In the genomic region with DNA sequence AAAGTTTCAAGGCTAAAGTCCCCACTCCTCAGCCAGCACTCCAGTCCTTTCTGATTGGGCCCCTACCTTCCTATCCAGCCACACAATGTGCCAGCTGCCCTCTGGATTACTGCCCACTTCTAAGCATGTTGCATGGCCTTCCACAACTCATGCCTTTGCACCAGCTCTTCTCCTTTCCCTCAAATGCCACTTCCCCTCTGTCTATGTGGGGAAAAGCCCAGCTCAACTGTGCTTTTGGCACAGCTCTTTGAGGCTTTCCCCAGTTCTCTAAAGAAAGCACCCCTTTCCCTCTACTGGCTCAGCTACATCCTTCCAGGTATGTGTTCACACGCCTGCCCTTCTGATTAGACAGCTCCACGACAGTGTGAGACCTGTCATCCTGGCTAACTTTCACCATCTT, we compare ENCODE assay signal across 30 cellular contexts. TPM values are rescaled to one million over a fixed set of nuclear protein-coding genes. Genes with fewer than 3 reads are reported as not detected.
DNase-seq lines count a peak whose midpoint lies in the region; ATAC-seq and TF ChIP-seq lines count a peak whose summit lies in the region.
"Had no signal": no experiment of that assay in that cellular context is flagged by ENCODE, and none has a peak within 500 bp of the region (broad histone marks: within the 10 kb centered on the region; RNA-seq: fewer than 3 reads in every experiment).

No MANE protein-coding gene starts in this region.

- POLR2A ChIA-PET in activated CD4-positive, alpha-beta memory T cell treated with anti-CD3 and anti-CD28 coated beads, Interleukin-2, amount 10 ng/mL, durations not matched to agents 7 days and 5 days (lab: Charles Lee): no interaction called here
- POLR2A ChIA-PET in activated CD4-positive, alpha-beta memory T cell treated with anti-CD3 and anti-CD28 coated beads for 36 hours (lab: Charles Lee): no interaction called here

- intact Hi-C loops in activated CD4-positive, alpha-beta memory T cell treated with anti-CD3 and anti-CD28 coated beads for 36 hours (cut with micrococcal nuclease): no loop called here
- intact Hi-C loops in psoas muscle (cut with DNase I): loop anchor here in 1 of 2 donors (5.0 kb wide), 1 partner anchor 49 kb away; no protein-coding TSS in a partner anchor

- peaks cover 36% of the 10 kb centered on the region for H3K4me1 ChIP-seq in psoas muscle
- H3K4me1 ChIP-seq: esophagus squamous epithelium, gastroesophageal sphincter, right lobe of liver had no signal

- CTCF ChIA-PET in activated CD4-positive, alpha-beta memory T cell treated with anti-CD3 and anti-CD28 coated beads, Interleukin-2, amount 10 ng/mL, durations not matched to agents 7 days and 5 days (lab: Charles Lee): no interaction called here
- CTCF ChIA-PET in activated CD4-positive, alpha-beta memory T cell treated with anti-CD3 and anti-CD28 coated beads for 36 hours (lab: Charles Lee): no interaction called here
- CTCF ChIA-PET in activated CD8-positive, alpha-beta memory T cell treated with anti-CD3 and anti-CD28 coated beads, Interleukin-2, amount 10 ng/mL, durations not matched to agents 7 days and 5 days (lab: Charles Lee): no interaction called here

- H3K27me3 Mint-ChIP-seq in activated CD4-positive, alpha-beta memory T cell treated with anti-CD3 and anti-CD28 coated beads, Interleukin-2, amount 10 ng/mL, durations not matched to agents 7 days and 5 days: no peaks in the 10 kb centered on the region
- no peaks in the 10 kb centered on the region for H3K27me3 Mint-ChIP-seq in activated CD4-positive, alpha-beta memory T cell treated with anti-CD3 and anti-CD28 coated beads for 36 hours
- peaks cover 4% of the 10 kb centered on the region for H3K27me3 Mint-ChIP-seq in glutamatergic neuron (ENCODE audit: unreplicated experiment)
- no peaks in the 10 kb centered on the region for H3K27me3 Mint-ChIP-seq in activated CD8-positive, alpha-beta memory T cell treated with anti-CD3 and anti-CD28 coated beads, Interleukin-2, amount 10 ng/mL, durations not matched to agents 7 days and 5 days
- H3K27me3 Mint-ChIP-seq: activated naive CD8-positive, alpha-beta T cell; effector memory CD8-positive, alpha-beta T cell; naive B cell had no signal

- H3K4me3 ChIP-seq in psoas muscle: no peak overlapping the region
- H3K4me3 ChIP-seq: esophagus squamous epithelium, gastroesophageal sphincter, ovary, right lobe of liver, SJSA1 had no signal

- TF ChIP-seq CTCF in glutamatergic neuron (IDR thresholded peaks at IDR 0.05; ENCODE audit: partially characterized antibody, unreplicated experiment) (no peak), psoas muscle (IDR thresholded peaks at IDR 0.05) (no peak)

- H3K27ac ChIP-seq in psoas muscle: peak overlapping the region; percentile 84
- H3K27ac ChIP-seq: esophagus squamous epithelium, gastroesophageal sphincter, ovary, right lobe of liver had no signal

- peaks cover 4% of the 10 kb centered on the region for H3K4me1 Mint-ChIP-seq in activated CD4-positive, alpha-beta memory T cell treated with anti-CD3 and anti-CD28 coated beads, Interleukin-2, amount 10 ng/mL, durations not matched to agents 7 days and 5 days
- no peaks in the 10 kb centered on the region for H3K4me1 Mint-ChIP-seq in activated CD4-positive, alpha-beta memory T cell treated with anti-CD3 and anti-CD28 coated beads for 36 hours (ENCODE audit: low read depth)
- peaks cover 16% of the 10 kb centered on the region for H3K4me1 Mint-ChIP-seq in glutamatergic neuron (ENCODE audit: low read depth, unreplicated experiment)
- peaks cover 4% of the 10 kb centered on the region for H3K4me1 Mint-ChIP-seq in activated CD8-positive, alpha-beta memory T cell treated with anti-CD3 and anti-CD28 coated beads, Interleukin-2, amount 10 ng/mL, durations not matched to agents 7 days and 5 days

- peaks cover 72% of the 10 kb centered on the region for H3K36me3 Mint-ChIP-seq in activated CD4-positive, alpha-beta memory T cell treated with anti-CD3 and anti-CD28 coated beads, Interleukin-2, amount 10 ng/mL, durations not matched to agents 7 days and 5 days (ENCODE audit: low read depth)
- H3K36me3 Mint-ChIP-seq in activated CD4-positive, alpha-beta memory T cell treated with anti-CD3 and anti-CD28 coated beads for 36 hours: peaks cover 46% of the 10 kb centered on the region
- peaks cover 24% of the 10 kb centered on the region for H3K36me3 Mint-ChIP-seq in glutamatergic neuron (ENCODE audit: unreplicated experiment)
- peaks cover 41% of the 10 kb centered on the region for H3K36me3 Mint-ChIP-seq in activated CD8-positive, alpha-beta memory T cell treated with anti-CD3 and anti-CD28 coated beads, Interleukin-2, amount 10 ng/mL, durations not matched to agents 7 days and 5 days

- no peaks in the 10 kb centered on the region for H3K27me3 ChIP-seq in psoas muscle (ENCODE audit: insufficient read depth in 3 of 3, low read length in 2 of 3)
- H3K27me3 ChIP-seq: BE2C, esophagus squamous epithelium, gastroesophageal sphincter, ovary, right lobe of liver, SJSA1 had no signal

- no peak overlapping the region for H3K4me3 Mint-ChIP-seq in activated CD4-positive, alpha-beta memory T cell treated with anti-CD3 and anti-CD28 coated beads, Interleukin-2, amount 10 ng/mL, durations not matched to agents 7 days and 5 days
- H3K4me3 Mint-ChIP-seq in activated CD4-positive, alpha-beta memory T cell treated with anti-CD3 and anti-CD28 coated beads for 36 hours: no peak overlapping the region
- no peak overlapping the region for H3K4me3 Mint-ChIP-seq in glutamatergic neuron (ENCODE audit: unreplicated experiment)
- H3K4me3 Mint-ChIP-seq in activated CD8-positive, alpha-beta memory T cell treated with anti-CD3 and anti-CD28 coated beads, Interleukin-2, amount 10 ng/mL, durations not matched to agents 7 days and 5 days: no peak overlapping the region
- H3K4me3 Mint-ChIP-seq: activated naive CD8-positive, alpha-beta T cell; effector memory CD8-positive, alpha-beta T cell had no signal

- 46 to 71% (median 48%) methylated on average over 2 of the region's 2 CpGs for WGBS in psoas muscle, 3 donors

- DNase-seq in activated CD4-positive, alpha-beta memory T cell treated with anti-CD3 and anti-CD28 coated beads, Interleukin-2, amount 10 ng/mL, durations not matched to agents 7 days and 5 days: no peak
- DNase-seq in activated CD4-positive, alpha-beta memory T cell treated with anti-CD3 and anti-CD28 coated beads for 36 hours: no peak
- DNase-seq in NCI-H524 treated with DMSO at 0.1 percent for 48 hours (lab: John Stamatoyannopoulos, UW): peak; percentile 46
- DNase-seq in glutamatergic neuron: no peak
- no peak for DNase-seq in psoas muscle
- no peak for DNase-seq in activated CD8-positive, alpha-beta memory T cell treated with anti-CD3 and anti-CD28 coated beads, Interleukin-2, amount 10 ng/mL, durations not matched to agents 7 days and 5 days
- no peak for DNase-seq in NCI-H2227 (lab: John Stamatoyannopoulos, UW; ENCODE audit: unreplicated experiment)
- DNase-seq: activated CD4-positive, CD25-positive, alpha-beta regulatory T cell; activated CD8-positive, alpha-beta memory T cell treated with anti-CD3 and anti-CD28 coated beads for 24 hours; activated T-cell treated with anti-CD3 and anti-CD28 coated beads, Interleukin-2, amount 50 U/mL, for 48 hours; BE2C; Calu3; effector memory CD8-positive, alpha-beta T cell; EL; esophagus squamous epithelium; GOT3; kidney glomerular epithelial cell; mammary epithelial cell; naive B cell; NCI-H1105 treated with DMSO at 0.1 percent for 48 hours; NCI-H2081; ovary; right lobe of liver; stimulated activated CD4-positive, alpha-beta T cell treated with anti-CD3 and anti-CD28 coated beads, Interleukin-15, amount 100 ng/mL, for 24 hours; stimulated activated CD8-positive, alpha-beta memory T cell treated with anti-CD3 and anti-CD28 coated beads, Interleukin-4, amount 100 ng/mL, for 48 hours; substantia nigra had no signal

- H3K36me3 ChIP-seq in psoas muscle (ENCODE audit: insufficient read depth in 1 of 2, low read depth in 1 of 2): peaks cover 3 to 89% of the 10 kb centered on the region in 2 donors
- H3K36me3 ChIP-seq: ovary had no signal

- ATAC-seq in psoas muscle (peak; percentile 9 to 50 (median 36)), GM21515 (IDR thresholded peaks at IDR 0.05; ENCODE audit: unreplicated experiment) (no peak)
- no peak for ATAC-seq in activated CD8-positive, alpha-beta memory T cell treated with anti-CD3 and anti-CD28 coated beads, Interleukin-2, amount 10 ng/mL, durations not matched to agents 7 days and 5 days
- ATAC-seq: effector memory CD8-positive, alpha-beta T cell; gastroesophageal sphincter; right lobe of liver had no signal

- peak overlapping the region; percentile 12 for H3K27ac Mint-ChIP-seq in activated CD4-positive, alpha-beta memory T cell treated with anti-CD3 and anti-CD28 coated beads, Interleukin-2, amount 10 ng/mL, durations not matched to agents 7 days and 5 days
- H3K27ac Mint-ChIP-seq in activated CD4-positive, alpha-beta memory T cell treated with anti-CD3 and anti-CD28 coated beads for 36 hours: no peak overlapping the region
- H3K27ac Mint-ChIP-seq in glutamatergic neuron (ENCODE audit: unreplicated experiment): peak overlapping the region; percentile 92
- H3K27ac Mint-ChIP-seq in activated CD8-positive, alpha-beta memory T cell treated with anti-CD3 and anti-CD28 coated beads, Interleukin-2, amount 10 ng/mL, durations not matched to agents 7 days and 5 days: no peak overlapping the region
- H3K27ac Mint-ChIP-seq: activated naive CD8-positive, alpha-beta T cell had no signal

- no peaks in the 10 kb centered on the region for H3K9me3 ChIP-seq in psoas muscle
- H3K9me3 ChIP-seq: BE2C, esophagus squamous epithelium, gastroesophageal sphincter, ovary, right lobe of liver, SJSA1 had no signal

- H3K9me3 Mint-ChIP-seq in activated CD4-positive, alpha-beta memory T cell treated with anti-CD3 and anti-CD28 coated beads, Interleukin-2, amount 10 ng/mL, durations not matched to agents 7 days and 5 days: no peaks in the 10 kb centered on the region
- no peaks in the 10 kb centered on the region for H3K9me3 Mint-ChIP-seq in activated CD4-positive, alpha-beta memory T cell treated with anti-CD3 and anti-CD28 coated beads for 36 hours
- H3K9me3 Mint-ChIP-seq in glutamatergic neuron (ENCODE audit: unreplicated experiment): peaks cover 8% of the 10 kb centered on the region
- no peaks in the 10 kb centered on the region for H3K9me3 Mint-ChIP-seq in activated CD8-positive, alpha-beta memory T cell treated with anti-CD3 and anti-CD28 coated beads, Interleukin-2, amount 10 ng/mL, durations not matched to agents 7 days and 5 days (ENCODE audit: low read depth)
- H3K9me3 Mint-ChIP-seq: effector memory CD8-positive, alpha-beta T cell; naive B cell had no signal

RNA-seq across cellular contexts. Expression of a gene that starts 18.5 kb away (rescaled TPM):
- 10 to 100 TPM; 48.9 to 53.6 TPM for total RNA-seq in activated CD4-positive, alpha-beta memory T cell treated with anti-CD3 and anti-CD28 coated beads, Interleukin-2, amount 10 ng/mL, durations not matched to agents 7 days and 5 days
- 10 to 100 TPM; 50.6 to 52.9 TPM for total RNA-seq in activated CD4-positive, alpha-beta memory T cell treated with anti-CD3 and anti-CD28 coated beads for 36 hours
- total RNA-seq in glutamatergic neuron (ENCODE audit: unreplicated experiment) (106 TPM), psoas muscle (10 to 100 TPM; 35.2 to 95.5 (median 55.5) TPM)
- 10 to 100 TPM; 37.6 to 57.9 (median 47.4) TPM for polyA plus RNA-seq in psoas muscle
- total RNA-seq in activated CD8-positive, alpha-beta memory T cell treated with anti-CD3 and anti-CD28 coated beads, Interleukin-2, amount 10 ng/mL, durations not matched to agents 7 days and 5 days: 10 to 100 TPM; 56.1 to 58.6 TPM

RNA-seq across cellular contexts. Expression of a gene that starts 18.8 kb away (rescaled TPM):
- total RNA-seq in activated CD4-positive, alpha-beta memory T cell treated with anti-CD3 and anti-CD28 coated beads, Interleukin-2, amount 10 ng/mL, durations not matched to agents 7 days and 5 days: 10 to 100 TPM; 15.8 to 18.1 TPM
- 10 to 100 TPM in 1 of 2 experiments, 1 to 10 TPM in 1; 9.8 to 13.7 TPM for total RNA-seq in activated CD4-positive, alpha-beta memory T cell treated with anti-CD3 and anti-CD28 coated beads for 36 hours
- total RNA-seq in glutamatergic neuron (ENCODE audit: unreplicated experiment): 22.9 TPM
- 1 to 10 TPM; 4.5 to 8.7 (median 6.4) TPM for total RNA-seq in psoas muscle
- 1 to 10 TPM; 4.7 to 9.6 (median 5.3) TPM for polyA plus RNA-seq in psoas muscle
- 10 to 100 TPM; 15.0 to 20.1 TPM for total RNA-seq in activated CD8-positive, alpha-beta memory T cell treated with anti-CD3 and anti-CD28 coated beads, Interleukin-2, amount 10 ng/mL, durations not matched to agents 7 days and 5 days

Comparison
In these comparisons a context has a peak if more than half of its experiments do, and no peak if none do; other contexts are left out.
1. H3K27ac Mint-ChIP-seq: peak in activated CD4-positive, alpha-beta memory T cell treated with anti-CD3 and anti-CD28 coated beads, Interleukin-2, amount 10 ng/mL, durations not matched to agents 7 days and 5 days (single experiment) and glutamatergic neuron (single experiment); none in activated CD4-positive, alpha-beta memory T cell treated with anti-CD3 and anti-CD28 coated beads for 36 hours (single experiment) and activated CD8-positive, alpha-beta memory T cell treated with anti-CD3 and anti-CD28 coated beads, Interleukin-2, amount 10 ng/mL, durations not matched to agents 7 days and 5 days (single experiment).
2. ATAC-seq: peak in psoas muscle (4 of 4); none in activated CD8-positive, alpha-beta memory T cell treated with anti-CD3 and anti-CD28 coated beads, Interleukin-2, amount 10 ng/mL, durations not matched to agents 7 days and 5 days (single experiment) and GM21515 (single experiment).